15 cellular contexts compared by ENCODE assay signal in the genomic region with DNA sequence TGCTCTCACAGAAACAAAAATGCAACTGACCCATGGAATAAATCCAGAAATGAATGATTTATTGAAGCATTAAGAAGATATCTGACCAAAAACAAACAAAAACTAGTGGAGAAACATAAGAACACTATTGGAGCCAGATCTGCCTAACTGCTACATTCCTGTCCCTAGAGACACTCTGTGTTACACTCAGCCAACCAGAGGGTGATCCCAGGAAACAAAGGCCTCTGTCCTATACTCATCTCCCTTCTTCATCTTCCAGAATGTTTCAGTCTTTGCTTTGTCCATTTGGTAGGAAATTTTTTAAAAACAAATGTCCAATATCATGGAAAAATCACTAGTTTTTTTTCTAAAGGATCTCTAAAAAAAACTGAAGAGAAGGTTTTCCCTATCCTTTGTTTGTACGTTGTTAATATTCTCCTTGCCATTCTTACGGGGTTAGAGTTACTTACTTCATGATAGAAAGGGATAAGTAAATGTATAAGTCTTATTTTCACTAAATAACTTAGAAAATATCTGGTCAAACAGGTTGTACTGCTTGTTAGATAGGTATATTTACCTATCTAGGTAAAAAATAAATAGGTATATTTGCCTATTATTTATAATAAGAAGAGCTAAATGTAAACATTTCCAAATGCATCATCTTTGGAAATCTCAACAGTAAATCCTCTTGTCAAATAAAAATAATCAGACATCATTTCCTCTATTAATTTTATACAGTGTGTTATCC.
"Had no signal": no experiment of that assay in that cellular context is flagged by ENCODE, and none has a peak within 500 bp of the region (broad histone marks: within the 10 kb centered on the region; RNA-seq: fewer than 3 reads in every experiment).

No MANE protein-coding gene starts in this region.

- DNase-seq: activated CD4-positive, alpha-beta T cell treated with anti-CD3 and anti-CD28 coated beads, Interleukin-2, amount 50 U/mL, for 1 hour; activated CD8-positive, alpha-beta memory T cell treated with anti-CD3 and anti-CD28 coated beads for 24 hours; activated naive CD4-positive, alpha-beta T cell; activated naive CD8-positive, alpha-beta T cell treated with anti-CD3 and anti-CD28 coated beads, Interleukin-2, amount 10 ng/mL, durations not matched to agents 7 days and 5 days; brain microvascular endothelial cell; cerebellar nuclear complex; effector CD8-positive, alpha-beta T cell; foreskin melanocyte; heart right ventricle; left colon; midbrain had no signal

- ATAC-seq: activated CD4-positive, CD25-positive, alpha-beta regulatory T cell treated with anti-CD3 and anti-CD28 coated beads, Interleukin-2, amount 50 U/mL, for 24 hours; heart right ventricle; stimulated activated memory B cell treated with anti-CD40 and anti-IgM and Interleukin-4, amounts not matched to agents 10 μg/mL and 1 μg/mL and 100 μg/mL, for 72 hours had no signal

- H3K9me3 ChIP-seq: heart right ventricle had no signal

- H3K36me3 ChIP-seq: brain microvascular endothelial cell had no signal

- H3K4me3 ChIP-seq: lung had no signal

- H3K27ac ChIP-seq: brain microvascular endothelial cell had no signal

- FAIRE-seq: endothelial cell of umbilical vein had no signal

- H3K4me1 ChIP-seq: heart right ventricle had no signal
